Comparison of ENCODE assay signal across 9 cellular contexts in the genomic region with DNA sequence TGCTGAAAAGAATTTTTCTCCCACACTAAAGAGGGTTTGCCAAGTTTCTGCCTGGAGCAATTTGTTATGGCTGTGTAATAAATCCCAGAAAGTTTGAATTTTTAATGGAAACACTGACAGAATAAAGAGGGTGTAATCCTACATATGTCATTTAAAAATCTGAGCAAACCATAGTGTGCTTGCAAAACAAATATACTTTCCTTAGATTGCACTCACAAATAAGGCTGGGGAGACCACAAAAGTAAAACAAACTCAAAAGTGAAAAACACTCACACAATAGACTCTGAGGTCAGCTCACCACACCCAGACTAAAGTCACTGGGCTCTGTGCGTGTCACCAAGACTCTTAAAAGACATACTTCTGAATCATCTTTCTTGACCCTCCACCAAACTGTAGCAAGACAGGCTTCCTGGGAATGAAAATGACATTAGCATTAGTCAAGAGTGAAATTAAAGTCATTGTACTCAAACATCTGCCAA. TPM values are rescaled to one million over a fixed set of nuclear protein-coding genes. Genes with fewer than 3 reads are reported as not detected.
A peak's percentile ranks its signal among the peaks of the same experiment; 100 is the strongest.
DNase-seq lines count a peak whose midpoint lies in the region; ATAC-seq, FAIRE-seq and TF ChIP-seq lines count a peak whose summit lies in the region.
"Had no signal": no experiment of that assay in that cellular context is flagged by ENCODE, and none has a peak within 500 bp of the region (broad histone marks: within the 10 kb centered on the region; RNA-seq: fewer than 3 reads in every experiment).

No MANE protein-coding gene starts in this region.

- H3K4me3 ChIP-seq in GM12865 (ENCODE audit: low read depth, low read length): no peak overlapping the region
- no peak overlapping the region for H3K4me3 ChIP-seq in NB4 (ENCODE audit: low read depth, low read length)
- H3K4me3 ChIP-seq in GM12878: no peak overlapping the region

- H3K4me1 Mint-ChIP-seq in T-helper 17 cell: peaks cover 46% of the 10 kb centered on the region

- H3K9me3 ChIP-seq in GM12878 (replicated peaks; ENCODE audit: control insufficient read depth, insufficient read depth, low read length) (no peaks in the 10 kb centered on the region), T-helper 17 cell (ENCODE audit: control insufficient read depth, low read length, poor library complexity, severe bottlenecking) (no peaks in the 10 kb centered on the region)

- no peak for TF ChIP-seq RAD21 in GM12878 (IDR thresholded peaks at IDR 0.05; ENCODE audit: insufficient read depth, low read depth, low read length)

- no peaks in the 10 kb centered on the region for H3K27me3 ChIP-seq in GM12878 (replicated peaks in 1 of 2; ENCODE audit: control insufficient read depth in 2 of 2, insufficient read depth in 2 of 2, low read length in 1 of 2)

- no peak overlapping the region for H3K9ac ChIP-seq in GM12878 (ENCODE audit: control insufficient read depth, insufficient read depth, low read length)

- CTCF ChIA-PET in GM12878 (lab: Yijun Ruan, JAX): interaction anchor here (0.6 to 9.1 kb wide), 7 partner anchors 8 to 435 kb away, joined by 3 to 174 read pairs (median 51); no protein-coding TSS in a partner anchor

- H3K4me2 ChIP-seq in GM12878 (ENCODE audit: control insufficient read depth, insufficient read depth): no peak overlapping the region

- no peaks in the 10 kb centered on the region for H3K27me3 Mint-ChIP-seq in T-helper 17 cell
- H3K27me3 Mint-ChIP-seq: memory B cell had no signal

- H3K27ac ChIP-seq in GM12878 (ENCODE audit: control insufficient read depth, insufficient read depth): peak overlapping the region; percentile 21; the same call in 1 of the 2 replicates

- H2AFZ ChIP-seq in GM12878 (ENCODE audit: control insufficient read depth, low read depth, low read length): no peak overlapping the region

- FAIRE-seq in GM12878 (lab: Jason Lieb, UNC): no peak

- peaks cover 3% of the 10 kb centered on the region; the same call in 1 of the 2 replicates for H3K4me1 ChIP-seq in GM12878 (ENCODE audit: control insufficient read depth, insufficient read depth, low read length)

- intact Hi-C loops in GM12878 (cut with micrococcal nuclease; ENCODE audit: unreplicated experiment): loop anchor here (10.0 kb wide), 1 partner anchor 461 kb away; no protein-coding TSS in a partner anchor

- TF ChIP-seq EP300 in GM12878 (IDR thresholded peaks at IDR 0.05; ENCODE audit: borderline replicate concordance in 1 of 2, control insufficient read depth in 1 of 2, low read depth in 2 of 2, low read length in 2 of 2): peak in 1 of 2 experiments; percentile 38; a peak in 2 of 4 replicates

- POLR2A ChIA-PET in GM12878 (lab: Charles Lee): no interaction called here

- H3K79me2 ChIP-seq in GM12878 (ENCODE audit: control insufficient read depth, insufficient read depth, low read length): no peaks in the 10 kb centered on the region; the same call in none of the 2 replicates

- RAD21 ChIA-PET in GM12878 (lab: Charles Lee; ENCODE audit: unreplicated experiment): interaction anchor here (0.6 to 0.7 kb wide), 2 partner anchors 25 to 197 kb away, joined by 3 read pairs; no protein-coding TSS in a partner anchor

- H3K36me3 ChIP-seq in GM12878 (ENCODE audit: control insufficient read depth in 2 of 2, insufficient read depth in 2 of 2, low read length in 1 of 2): no peaks in the 10 kb centered on the region

- no peaks in the 10 kb centered on the region for H4K20me1 ChIP-seq in GM12878 (ENCODE audit: control insufficient read depth, insufficient read depth)

- DNase-seq in GM12865 (ENCODE audit: low read depth): peak; percentile 67
- peak; percentile 40 for DNase-seq in NB4 (ENCODE audit: low read depth)
- no peak for DNase-seq in GM12878 (ENCODE audit: low read depth, low spot score)
- peak; percentile 86 for DNase-seq in renal cortical epithelial cell (ENCODE audit: low read depth)
- DNase-seq in NCI-H1417 treated with DMSO at 0.1 percent for 48 hours (lab: John Stamatoyannopoulos, UW): no peak
- DNase-seq in T-helper 17 cell: no peak
- no peak for DNase-seq in medulla oblongata (ENCODE audit: extremely low spot score)
- DNase-seq: anterior cingulate cortex had no signal

- TF ChIP-seq CTCF in GM12865 (IDR thresholded peaks at IDR 0.05; ENCODE audit: insufficient read depth, low read depth, low read length, missing control alignments): no peak
- TF ChIP-seq CTCF in NB4 (IDR thresholded peaks at IDR 0.05; ENCODE audit: low read depth, low read length): no peak
- no peak for TF ChIP-seq CTCF in GM12878 (IDR thresholded peaks at IDR 0.05 in 2 of 3, conservative IDR thresholded peaks at IDR 0.05 in 1 of 3; ENCODE audit: control insufficient read depth in 2 of 3, extremely low read depth in 1 of 3, insufficient read depth in 1 of 3, low read depth in 3 of 3, low read length in 3 of 3)

- in situ Hi-C loops in GM12878 (cut with MboI): loop anchor here (5.0 to 10.0 kb wide), 2 partner anchors 351 to 429 kb away; no protein-coding TSS in a partner anchor

- ATAC-seq in GM12878 (peak; percentile 11), T-helper 17 cell (no peak)

- 0% methylated on average over 1 of the region's 1 CpG for WGBS in GM12878 (ENCODE audit: insufficient coverage, insufficient replicate concordance, low lambda C conversion rate, missing lambda C conversion rate)

- H3K27ac Mint-ChIP-seq in T-helper 17 cell: no peak overlapping the region
- H3K27ac Mint-ChIP-seq: memory B cell had no signal

- H3K36me3 Mint-ChIP-seq in T-helper 17 cell (ENCODE audit: low read depth): peaks cover 2% of the 10 kb centered on the region
- H3K36me3 Mint-ChIP-seq: memory B cell had no signal

- SMC1A ChIA-PET in GM12878 (lab: Charles Lee; ENCODE audit: uncharacterized antibody, unreplicated experiment): interaction anchor here (0.8 to 5.4 kb wide), 6 partner anchors 9 to 480 kb away, joined by 3 to 111 read pairs (median 20); no protein-coding TSS in a partner anchor

- no peak for TF ChIP-seq POLR2A in NB4 (IDR thresholded peaks at IDR 0.05; ENCODE audit: extremely low read depth, insufficient read length)
- no peak for TF ChIP-seq POLR2A in GM12878 (IDR thresholded peaks at IDR 0.05; ENCODE audit: low read depth, low read length)

- H3K4me3 Mint-ChIP-seq in T-helper 17 cell: no peak overlapping the region
- H3K4me3 Mint-ChIP-seq: memory B cell had no signal

- no TSS peak for BruUV-seq in GM12878 (replicated peaks; lab: Mats Ljungman, UMichigan)

TF ChIP-seq in GM12878, 131 proteins besides CTCF, POLR2A, EP300 and RAD21 (continues in another document):
- TF ChIP-seq CEBPB (IDR thresholded peaks at IDR 0.05; ENCODE audit: borderline replicate concordance in 1 of 2, low read depth in 2 of 2, low read length in 2 of 2): no peak
- TF ChIP-seq RCOR1 (conservative IDR thresholded peaks at IDR 0.05; ENCODE audit: low read depth, low read length): no peak
- TF ChIP-seq BCL11A (IDR thresholded peaks at IDR 0.05; ENCODE audit: low read depth, low read length): peak; percentile 33; the same call in 1 of the 2 replicates
- TF ChIP-seq FOXK2 (IDR thresholded peaks at IDR 0.05): no peak
- no peak for TF ChIP-seq E4F1 (IDR thresholded peaks at IDR 0.05; ENCODE audit: borderline replicate concordance, partially characterized antibody)
- no peak for TF ChIP-seq FOS (IDR thresholded peaks at IDR 0.05; ENCODE audit: borderline replicate concordance, extremely low read depth, insufficient read length)
- TF ChIP-seq EED (IDR thresholded peaks at IDR 0.05; ENCODE audit: low read depth): no peak
- peak; percentile 77 for TF ChIP-seq RUNX3 (IDR thresholded peaks at IDR 0.05; ENCODE audit: low read length)
- TF ChIP-seq CREB1 (IDR thresholded peaks at IDR 0.05; ENCODE audit: low read depth): peak; percentile 34; the same call in 1 of the 2 replicates

RNA-seq across cellular contexts. Expression of gene ATXN1, which starts 4.8 kb away (rescaled TPM):
- total RNA-seq in GM12878 (2013; cell fraction: nucleolus; rRNA removed): 540 and 542 TPM in 2 replicates
- total RNA-seq in GM12878 (2014; rRNA removed) (36.5 and 38.5 TPM in 2 replicates), GM12878 (2014; rRNA removed; fragmentation: Illumina TruSeq; extraction: Trizol) (22.8 and 23.3 TPM in 2 replicates), GM12878 (2021) (46.3 and 51.2 TPM in 2 replicates), renal cortical epithelial cell (14.4 and 27.2 TPM in 2 replicates), T-helper 17 cell (100 to 1,000 TPM; 121 to 135 TPM)
- 16.7 TPM for polyA plus RNA-seq in GM12878 (2011; ENCODE audit: low read depth)
- polyA plus RNA-seq in GM12878 (2011; rRNA removed) (50.7 and 55.4 TPM in 2 replicates), GM12878 (2014; fragmentation: Illumina TruSeq; extraction: Trizol) (15.6 and 20.6 TPM in 2 replicates), GM12878 (2014; fragmentation: Nextera tagmentation; extraction: Ambion mirVana) (10 to 100 TPM; 12.2 to 13.7 TPM), GM12878 (2014; rRNA removed) (18.2 and 20.4 TPM in 2 replicates), GM12878 (2016; fragmentation: Nextera tagmentation; extraction: Ambion mirVana) (10 to 100 TPM; 17.9 to 23.7 TPM)
- 40.5 and 61.2 TPM in 2 replicates for polyA plus RNA-seq in GM12878 (2011; cell fraction: cytosol; rRNA removed)
- 98.3 and 141 TPM in 2 replicates for polyA plus RNA-seq in GM12878 (2011; cell fraction: nucleus; rRNA removed)
- 14.8 and 21.3 TPM in 2 replicates for polyA plus RNA-seq in GM12878 (2012)
- 125 and 130 TPM in 2 replicates for polyA minus RNA-seq in GM12878 (2011; rRNA and poly(A)+ RNA removed)
- polyA minus RNA-seq in GM12878 (2011; cell fraction: cytosol; rRNA and poly(A)+ RNA removed): 52.1 and 57.6 TPM in 2 replicates
- 137 and 248 TPM in 2 replicates for polyA minus RNA-seq in GM12878 (2011; cell fraction: nucleus; rRNA and poly(A)+ RNA removed)

Comparison
In these comparisons a context has a peak if more than half of its experiments do, and no peak if none do; other contexts are left out.
1. DNase-seq: peak in GM12865 (single experiment), NB4 (single experiment) and renal cortical epithelial cell (single experiment); none in GM12878 (single experiment), NCI-H1417 treated with DMSO at 0.1 percent for 48 hours (single experiment), T-helper 17 cell (0 of 3) and medulla oblongata (single experiment).